Comparison of ENCODE assay signal across 8 cellular contexts in the genomic region with DNA sequence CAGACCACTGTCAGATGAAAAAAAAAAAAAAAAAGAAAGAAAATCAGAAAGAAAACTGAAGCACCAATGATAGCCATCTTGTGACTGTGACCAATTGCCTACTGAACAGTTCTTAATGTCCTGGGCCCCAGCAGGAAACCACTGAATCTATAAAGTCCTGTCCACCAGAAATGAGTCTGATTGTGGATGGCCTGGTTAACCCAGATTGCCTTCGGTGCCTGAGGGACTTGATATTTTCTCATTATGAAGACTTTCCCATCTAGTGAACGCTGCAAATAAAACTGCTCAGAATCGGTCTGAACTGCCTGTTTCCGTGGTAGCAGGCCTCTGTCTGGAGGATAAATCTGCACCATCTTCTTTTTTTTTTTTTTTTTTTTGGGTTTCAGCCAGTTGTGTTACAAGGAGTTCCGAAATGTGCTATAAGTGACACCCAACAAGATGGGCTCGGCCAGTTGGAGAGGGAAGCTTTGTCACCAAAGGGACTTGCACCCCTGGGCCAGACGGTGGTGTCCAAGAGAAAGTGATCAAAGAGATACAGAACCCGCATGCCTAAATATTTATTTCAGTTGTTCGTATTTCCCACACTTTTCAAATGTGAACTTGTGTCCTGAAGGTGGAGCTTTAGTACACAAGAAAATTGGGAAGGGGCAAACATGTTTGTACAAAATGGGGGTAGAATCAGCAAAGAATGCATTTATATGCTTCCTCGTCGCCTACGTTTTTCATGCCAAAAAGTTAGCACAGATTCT. TPM values are rescaled to one million over a fixed set of nuclear protein-coding genes. Genes with fewer than 3 reads are reported as not detected.
DNase-seq lines count a peak whose midpoint lies in the region; ATAC-seq and TF ChIP-seq lines count a peak whose summit lies in the region.

No MANE protein-coding gene starts in this region.

- WGBS in esophagus muscularis mucosa, result 50% methylated on average over 12 of the region's 12 CpGs

- H3K27me3 ChIP-seq in esophagus muscularis mucosa, result peaks cover 3 to 66% (median 17%) of the 10 kb centered on the region in 4 donors

- no peaks in the 10 kb centered on the region for H3K9me3 ChIP-seq in esophagus muscularis mucosa

- no peak for TF ChIP-seq EP300 in esophagus muscularis mucosa (IDR thresholded peaks at IDR 0.05)

- intact Hi-C loops in esophagus muscularis mucosa (cut with DNase I), result no loop called here

- H3K27ac ChIP-seq in esophagus muscularis mucosa (replicated peaks in 1 of 4), result no peak overlapping the region

- H3K4me1 ChIP-seq in esophagus muscularis mucosa, result peaks cover 16 to 33% (median 26%) of the 10 kb centered on the region in 4 donors

- no peaks in the 10 kb centered on the region for H3K36me3 ChIP-seq in esophagus muscularis mucosa

- no peak for ATAC-seq in HG03565 (IDR thresholded peaks at IDR 0.05; ENCODE audit: unreplicated experiment)

- TF ChIP-seq CTCF in esophagus muscularis mucosa (IDR thresholded peaks at IDR 0.05), result peak in 2 of 3 experiments; percentile 25 to 33

- TF ChIP-seq POLR2A in esophagus muscularis mucosa (IDR thresholded peaks at IDR 0.05; ENCODE audit: low read depth), result no peak

- DNase-seq in SIG-M5 treated with dmso at 0.1 percent for 504 hours (lab: John Stamatoyannopoulos, UW; ENCODE audit: unreplicated experiment) (peak; percentile 42), SIG-M5 (lab: John Stamatoyannopoulos, UW) (no peak), NCI-H748 treated with DMSO at 0.1 percent for 48 hours (lab: John Stamatoyannopoulos, UW) (peak; percentile 15), esophagus muscularis mucosa (ENCODE audit: extremely low spot score) (no peak), smooth muscle cell of the brain vasculature (ENCODE audit: low read depth, low spot score) (peak; percentile 37), mucosa of gallbladder (ENCODE audit: low spot score) (no peak), NCI-H2081 treated with DMSO at 0.1 percent for 48 hours (lab: John Stamatoyannopoulos, UW) (no peak)

- no peak overlapping the region for H3K4me3 ChIP-seq in esophagus muscularis mucosa

RNA-seq across cellular contexts. Expression of a gene that starts 3.0 kb away (rescaled TPM):
- total RNA-seq in esophagus muscularis mucosa, result 10 to 100 TPM in 1 of 4 donors, 1 to 10 TPM in 3; 4.0 to 12.3 (median 7.4) TPM
- 17.6 TPM for total RNA-seq in mucosa of gallbladder

Comparison
In these comparisons a context has a peak if more than half of its experiments do, and no peak if none do; other contexts are left out.
1. DNase-seq: peak in SIG-M5 treated with dmso at 0.1 percent for 504 hours (single experiment), NCI-H748 treated with DMSO at 0.1 percent for 48 hours (single experiment) and smooth muscle cell of the brain vasculature (single experiment); none in SIG-M5 (single experiment), esophagus muscularis mucosa (single experiment), mucosa of gallbladder (single experiment) and NCI-H2081 treated with DMSO at 0.1 percent for 48 hours (single experiment).